In genomic region chr2:113894156-113894743, GRCh38 we compare ENCODE assay signal across 8 cellular contexts. TPM values are rescaled to one million over a fixed set of nuclear protein-coding genes. Genes with fewer than 3 reads are reported as not detected.
DNase-seq lines count a peak whose midpoint lies in the region; ATAC-seq and TF ChIP-seq lines count a peak whose summit lies in the region.

No MANE protein-coding gene starts in this region.

- TF ChIP-seq CTCF in fibroblast of the aortic adventitia (IDR thresholded peaks at IDR 0.05; ENCODE audit: insufficient read depth, low read length) (no peak), MM.1S (IDR thresholded peaks at IDR 0.05; ENCODE audit: low read length) (no peak)

- H3K27me3 ChIP-seq in MM.1S (replicated peaks; ENCODE audit: insufficient read depth, low read length) = no peaks in the 10 kb centered on the region

- CTCF ChIA-PET in activated CD4-positive, alpha-beta T cell treated with anti-CD3 and anti-CD28 coated beads, Interleukin-2, amount 10 ng/mL, durations not matched to agents 7 days and 5 days (lab: Charles Lee) = interaction anchor here (1.1 to 2.6 kb wide), 4 partner anchors 8 to 35 kb away, joined by 3 to 7 read pairs (median 4); no protein-coding TSS in a partner anchor

- H2AFZ ChIP-seq in MM.1S (ENCODE audit: low read length) = no peak overlapping the region

- no peak overlapping the region for H3K4me2 ChIP-seq in MM.1S (ENCODE audit: low read depth, low read length)

- H3K9me2 ChIP-seq in MM.1S (replicated peaks; ENCODE audit: insufficient read depth, low read length) = no peaks in the 10 kb centered on the region

- H3K36me3 Mint-ChIP-seq in activated CD4-positive, alpha-beta T cell treated with anti-CD3 and anti-CD28 coated beads, Interleukin-2, amount 10 ng/mL, durations not matched to agents 7 days and 5 days (ENCODE audit: low read depth) = peaks cover 74% of the 10 kb centered on the region

- peaks cover 13% of the 10 kb centered on the region for H3F3A ChIP-seq in MM.1S (ENCODE audit: insufficient read depth, low read length)

- H3K9me3 Mint-ChIP-seq in activated CD4-positive, alpha-beta T cell treated with anti-CD3 and anti-CD28 coated beads, Interleukin-2, amount 10 ng/mL, durations not matched to agents 7 days and 5 days = no peaks in the 10 kb centered on the region

- ATAC-seq in HG02938 (IDR thresholded peaks at IDR 0.05; ENCODE audit: unreplicated experiment) = no peak
- ATAC-seq in GM18519 (IDR thresholded peaks at IDR 0.05; ENCODE audit: low FRiP score, unreplicated experiment) = no peak

- H3K4me3 ChIP-seq in fibroblast of the aortic adventitia (ENCODE audit: low read depth, low read length) (no peak overlapping the region), MM.1S (ENCODE audit: low read length) (no peak overlapping the region)

- H3K4me1 Mint-ChIP-seq in activated CD4-positive, alpha-beta T cell treated with anti-CD3 and anti-CD28 coated beads, Interleukin-2, amount 10 ng/mL, durations not matched to agents 7 days and 5 days = peaks cover 70% of the 10 kb centered on the region

- peaks cover 14% of the 10 kb centered on the region for H3K4me1 ChIP-seq in MM.1S (ENCODE audit: low read length)

- no peak overlapping the region for H3K9ac ChIP-seq in MM.1S (ENCODE audit: low read length)

- no peak overlapping the region for H3K27ac ChIP-seq in MM.1S (ENCODE audit: low read length)

- POLR2A ChIA-PET in activated CD4-positive, alpha-beta T cell treated with anti-CD3 and anti-CD28 coated beads, Interleukin-2, amount 10 ng/mL, durations not matched to agents 7 days and 5 days (lab: Charles Lee) = no interaction called here

- no peaks in the 10 kb centered on the region for H3K9me3 ChIP-seq in MM.1S (replicated peaks; ENCODE audit: insufficient read depth, low read length)

- H3K27ac Mint-ChIP-seq in activated CD4-positive, alpha-beta T cell treated with anti-CD3 and anti-CD28 coated beads, Interleukin-2, amount 10 ng/mL, durations not matched to agents 7 days and 5 days = peak overlapping the region; percentile 41

- H3K27me3 Mint-ChIP-seq in activated CD4-positive, alpha-beta T cell treated with anti-CD3 and anti-CD28 coated beads, Interleukin-2, amount 10 ng/mL, durations not matched to agents 7 days and 5 days = no peaks in the 10 kb centered on the region

- peak overlapping the region; percentile 100 for H3K4me3 Mint-ChIP-seq in activated CD4-positive, alpha-beta T cell treated with anti-CD3 and anti-CD28 coated beads, Interleukin-2, amount 10 ng/mL, durations not matched to agents 7 days and 5 days

- H3K79me2 ChIP-seq in MM.1S (ENCODE audit: low read length) = peaks cover 96% of the 10 kb centered on the region

- peaks cover 5% of the 10 kb centered on the region; the same call in 1 of the 2 replicates for H3K36me3 ChIP-seq in MM.1S (replicated peaks; ENCODE audit: insufficient read depth, low read length)

- peaks cover 43% of the 10 kb centered on the region for H4K20me1 ChIP-seq in MM.1S (ENCODE audit: insufficient read depth, low read length)

- no peak for DNase-seq in activated CD4-positive, alpha-beta T cell treated with anti-CD3 and anti-CD28 coated beads, Interleukin-2, amount 10 ng/mL, durations not matched to agents 7 days and 5 days
- no peak for DNase-seq in activated CD4-positive, alpha-beta T cell treated with anti-CD3 and anti-CD28 coated beads for 4 hours
- DNase-seq in SKM-1 treated with dmso at 0.1 percent for 144 hours (lab: John Stamatoyannopoulos, UW; ENCODE audit: unreplicated experiment) = peak; percentile 86
- peak; percentile 94 for DNase-seq in fibroblast of the aortic adventitia (ENCODE audit: low read depth)
- peak; percentile 95 for DNase-seq in stromal cell of bone marrow (ENCODE audit: low read depth)
- DNase-seq in MM.1S = no peak

RNA-seq across cellular contexts. Expression of gene ACTR3, which starts 4.4 kb away (rescaled TPM):
- 100 to 1,000 TPM; 600 to 633 TPM for total RNA-seq in activated CD4-positive, alpha-beta T cell treated with anti-CD3 and anti-CD28 coated beads, Interleukin-2, amount 10 ng/mL, durations not matched to agents 7 days and 5 days
- total RNA-seq in fibroblast of the aortic adventitia (ENCODE audit: low replicate concordance) = 130 and 236 TPM in 2 replicates

Comparison
In these comparisons a context has a peak if more than half of its experiments do, and no peak if none do; other contexts are left out.
1. DNase-seq: peak in SKM-1 treated with dmso at 0.1 percent for 144 hours (single experiment), fibroblast of the aortic adventitia (single experiment) and stromal cell of bone marrow (single experiment); none in activated CD4-positive, alpha-beta T cell treated with anti-CD3 and anti-CD28 coated beads, Interleukin-2, amount 10 ng/mL, durations not matched to agents 7 days and 5 days (single experiment), activated CD4-positive, alpha-beta T cell treated with anti-CD3 and anti-CD28 coated beads for 4 hours (0 of 2) and MM.1S (single experiment).